8 cellular contexts compared by ENCODE assay signal in the genomic region with DNA sequence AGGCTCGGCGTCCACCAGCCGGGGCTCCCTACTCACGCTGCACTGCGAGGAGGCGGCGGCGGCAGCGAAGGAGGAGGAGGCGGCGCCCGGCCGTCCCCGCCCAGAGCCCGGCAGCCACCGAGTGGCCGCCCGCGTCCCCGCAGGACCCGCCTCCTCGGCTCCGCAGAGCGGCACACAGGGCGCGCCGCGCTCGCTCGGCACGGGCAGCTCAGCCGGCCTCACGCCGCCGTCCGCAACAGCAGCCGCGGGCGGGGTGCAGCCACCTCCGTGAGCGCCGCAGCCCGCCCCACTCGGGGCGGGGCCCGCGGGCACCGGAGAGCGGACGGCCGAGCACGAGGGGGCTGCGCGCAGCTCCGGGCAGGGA. TPM values are rescaled to one million over a fixed set of nuclear protein-coding genes. Genes with fewer than 3 reads are reported as not detected.
A peak's percentile ranks its signal among the peaks of the same experiment; 100 is the strongest.
DNase-seq lines count a peak whose midpoint lies in the region; ATAC-seq and TF ChIP-seq lines count a peak whose summit lies in the region.

A gene (minus strand): TSS at position 46 of the 364 bp plus-strand sequence. CDS start 52,952 bp downstream, outside the sequence.

- peak; percentile 59 for ATAC-seq in thoracic aorta (ENCODE audit: insufficient number of reproducible peaks, low FRiP score, low read depth)

- H3K27ac ChIP-seq in SK-N-MC (peak within 1 kb of the TSS; percentile 58; the same call in 1 of the 2 replicates), osteoblast (ENCODE audit: low read depth, low read length) (peak within 1 kb of the TSS; percentile 97), thoracic aorta (peak within 1 kb of the TSS; percentile 94)

- H3K9me3 ChIP-seq in ES-I3 (ENCODE audit: control insufficient read depth, insufficient read depth, low read length) (0 out of 2 replicates have a peak, but pooled peaks cover under 1% of the 10 kb centered on the region), SK-N-MC (ENCODE audit: low read depth, low read length) (no peaks in the 10 kb centered on the region), osteoblast (ENCODE audit: low read depth, low read length) (no peaks in the 10 kb centered on the region), thoracic aorta (no peaks in the 10 kb centered on the region)

- H3K4me1 ChIP-seq in ES-I3 (ENCODE audit: insufficient read depth, low read length) (no peaks in the 10 kb centered on the region), osteoblast (ENCODE audit: insufficient read depth, low read length) (peaks cover 27% of the 10 kb centered on the region), thoracic aorta (ENCODE audit: control insufficient read depth in 1 of 2, low read depth in 2 of 2) (peaks cover 4 to 15% of the 10 kb centered on the region in 2 donors)

- H4K20me1 ChIP-seq in osteoblast (ENCODE audit: insufficient read depth, low read length), result peaks cover 29% of the 10 kb centered on the region

- H3K9ac ChIP-seq in ES-I3 (ENCODE audit: low read depth, low read length) (peak within 1 kb of the TSS; percentile 80), SK-N-MC (ENCODE audit: insufficient read length) (peak within 1 kb of the TSS; percentile 76)

- H3K4me3 ChIP-seq in SK-N-MC (peak within 1 kb of the TSS; percentile 81), osteoblast (ENCODE audit: insufficient read depth, low read length) (peak within 1 kb of the TSS; percentile 94), thoracic aorta (peak within 1 kb of the TSS; percentile 96)

- H3K36me3 ChIP-seq in ES-I3 (ENCODE audit: insufficient read depth, low read length) (no peaks in the 10 kb centered on the region), SK-N-MC (ENCODE audit: insufficient read depth, low read length) (no peaks in the 10 kb centered on the region), osteoblast (ENCODE audit: insufficient read depth, low read length) (no peaks in the 10 kb centered on the region), thoracic aorta (no peaks in the 10 kb centered on the region)

- peaks cover 57% of the 10 kb centered on the region for H3K79me2 ChIP-seq in osteoblast (ENCODE audit: insufficient read depth, low read length)

- H3K27me3 ChIP-seq in osteoblast (ENCODE audit: insufficient read depth, low read length), result no peaks in the 10 kb centered on the region
- no peaks in the 10 kb centered on the region for H3K27me3 ChIP-seq in thoracic aorta (replicated peaks; ENCODE audit: insufficient read depth)

- H2AFZ ChIP-seq in osteoblast (ENCODE audit: low read length), result peak within 1 kb of the TSS; percentile 66

- peak within 1 kb of the TSS; percentile 94 for H3K4me2 ChIP-seq in osteoblast (ENCODE audit: insufficient read depth, low read length)

- peak; percentile 37 for DNase-seq in GOT3 (lab: John Stamatoyannopoulos, UW)
- peak; percentile 95 for DNase-seq in LoVo (ENCODE audit: low spot score)
- no peak for DNase-seq in SK-N-MC (ENCODE audit: low read depth, low spot score)
- peak; percentile 82 for DNase-seq in activated naive CD4-positive, alpha-beta T cell treated with anti-CD3 and anti-CD28 coated beads, Interleukin-2, amount 50 U/mL, for 16 hours
- peak; percentile 79 for DNase-seq in globus pallidus (ENCODE audit: low spot score)
- DNase-seq in osteoblast (ENCODE audit: insufficient read length, low spot score, missing footprints), result peak; percentile 97
- DNase-seq in thoracic aorta (ENCODE audit: low spot score), result peak; percentile 19

- TF ChIP-seq CTCF in osteoblast (IDR thresholded peaks at IDR 0.05; ENCODE audit: extremely low read depth, low read depth, low read length) (no peak), thoracic aorta (IDR thresholded peaks at IDR 0.05) (no peak)

RNA-seq across cellular contexts. Expression of the gene that starts here (rescaled TPM):
- total RNA-seq in osteoblast (89.3 and 99.9 TPM in 2 replicates), thoracic aorta (10 to 100 TPM; 17.7 to 21.2 TPM)
